In the genomic region with DNA sequence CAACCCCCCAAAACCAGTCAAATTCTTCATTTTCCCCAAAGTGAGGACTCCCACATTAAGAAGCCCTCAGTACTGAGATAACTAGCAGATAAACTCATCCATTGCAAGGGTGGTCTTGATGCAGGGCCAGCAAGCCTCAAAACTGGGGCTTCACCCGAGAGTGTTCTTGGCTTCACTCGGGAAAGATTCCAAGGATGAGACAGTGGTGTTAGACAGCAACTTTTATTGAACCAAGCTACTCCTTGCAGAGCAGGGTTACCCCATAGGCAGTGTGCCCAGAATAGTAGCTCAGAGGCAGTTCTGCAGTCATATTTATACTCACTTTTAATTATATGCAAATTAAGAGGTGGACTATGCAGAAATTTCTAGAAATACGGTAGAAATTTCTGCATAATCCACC, we compare ENCODE assay signal across 29 cellular contexts. TPM values are rescaled to one million over a fixed set of nuclear protein-coding genes. Genes with fewer than 3 reads are reported as not detected.
"Had no signal": no experiment of that assay in that cellular context is flagged by ENCODE, and none has a peak within 500 bp of the region (broad histone marks: within the 10 kb centered on the region; RNA-seq: fewer than 3 reads in every experiment).

No MANE protein-coding gene starts in this region.

- H3K27ac Mint-ChIP-seq: mesothelial cell of epicardium had no signal

- ATAC-seq: activated CD8-positive, alpha-beta T cell treated with anti-CD3 and anti-CD28 coated beads for 36 hours; left lobe of liver; stimulated activated naive CD8-positive, alpha-beta T cell treated with anti-CD3 and anti-CD28 coated beads, Interleukin-15, Interleukin-2, amounts not matched to agents 100 U/mL and 50 U/mL, for 24 hours had no signal

- H3K27ac ChIP-seq: brain microvascular endothelial cell, coronary artery, prostate gland, right atrium auricular region, transverse colon, uterus had no signal

- DNase-seq: activated CD4-positive, alpha-beta T cell treated with anti-CD3 and anti-CD28 coated beads, Interleukin-2, amount 10 ng/mL, durations not matched to agents 24 days and 14 days; activated CD8-positive, alpha-beta T cell treated with anti-CD3 and anti-CD28 coated beads for 36 hours; activated naive CD4-positive, alpha-beta T cell treated with Interleukin-2 at 50 U/mL for 16 hours; activated T-cell treated with anti-CD3 and anti-CD28 coated beads, Interleukin-2, amount 50 U/mL, for 24 hours; aorta; brain microvascular endothelial cell; central memory CD4-positive, alpha-beta T cell; erythroblast; foreskin melanocyte; glutamatergic neuron; hypothalamus; kidney; stimulated activated CD4-positive, alpha-beta T cell treated with anti-CD3 and anti-CD28 coated beads, Interleukin-12 subunit alpha, Interleukin-12 subunit beta, amount 100 ng/mL, for 4 hours; stimulated activated CD4-positive, alpha-beta T cell treated with anti-CD3 and anti-CD28 coated beads, Interleukin-1b, Interleukin-23, amount 100 ng/mL, for 48 hours; stimulated activated CD8-positive, alpha-beta memory T cell treated with anti-CD3 and anti-CD28 coated beads, Interleukin-4, amount 100 ng/mL, for 48 hours; stimulated activated naive CD8-positive, alpha-beta T cell treated with anti-CD3 and anti-CD28 coated beads, Interleukin-15, Interleukin-2, amounts not matched to agents 100 U/mL and 50 U/mL, for 24 hours; substantia nigra; T1000; transverse colon; uterus had no signal

- H3K4me3 ChIP-seq: coronary artery, lung, prostate gland, right atrium auricular region, transverse colon, uterus had no signal

- H3K27me3 Mint-ChIP-seq: activated CD4-positive, alpha-beta T cell treated with anti-CD3 and anti-CD28 coated beads, Interleukin-2, amount 10 ng/mL, durations not matched to agents 24 days and 14 days; activated CD8-positive, alpha-beta T cell treated with anti-CD3 and anti-CD28 coated beads for 36 hours; activated T-cell treated with anti-CD3 and anti-CD28 coated beads, Interleukin-2, amount 50 U/mL, for 24 hours had no signal

- H3K4me1 ChIP-seq: prostate gland, right atrium auricular region, transverse colon, uterus had no signal

- H3K27me3 ChIP-seq: brain microvascular endothelial cell, right atrium auricular region, transverse colon, uterus had no signal

- H3K36me3 ChIP-seq: brain microvascular endothelial cell, prostate gland, right atrium auricular region, transverse colon, uterus had no signal

- H3K4me3 Mint-ChIP-seq: activated CD4-positive, alpha-beta T cell treated with anti-CD3 and anti-CD28 coated beads, Interleukin-2, amount 10 ng/mL, durations not matched to agents 24 days and 14 days; activated CD8-positive, alpha-beta T cell treated with anti-CD3 and anti-CD28 coated beads for 36 hours; activated T-cell treated with anti-CD3 and anti-CD28 coated beads, Interleukin-2, amount 50 U/mL, for 24 hours; mesothelial cell of epicardium; neural crest cell had no signal

- FAIRE-seq: endometrium, kidney had no signal

- H3K9me3 ChIP-seq: prostate gland, transverse colon, uterus had no signal

- H3K4me1 Mint-ChIP-seq: neural crest cell had no signal

- H3K36me3 Mint-ChIP-seq: mesothelial cell of epicardium had no signal

RNA-seq across cellular contexts. Expression of a gene that starts 15.8 kb away (rescaled TPM):
- total RNA-seq: mesothelial cell of epicardium, neural crest cell, osteoblast had no signal
